24 cellular contexts compared by ENCODE assay signal in the genomic region with DNA sequence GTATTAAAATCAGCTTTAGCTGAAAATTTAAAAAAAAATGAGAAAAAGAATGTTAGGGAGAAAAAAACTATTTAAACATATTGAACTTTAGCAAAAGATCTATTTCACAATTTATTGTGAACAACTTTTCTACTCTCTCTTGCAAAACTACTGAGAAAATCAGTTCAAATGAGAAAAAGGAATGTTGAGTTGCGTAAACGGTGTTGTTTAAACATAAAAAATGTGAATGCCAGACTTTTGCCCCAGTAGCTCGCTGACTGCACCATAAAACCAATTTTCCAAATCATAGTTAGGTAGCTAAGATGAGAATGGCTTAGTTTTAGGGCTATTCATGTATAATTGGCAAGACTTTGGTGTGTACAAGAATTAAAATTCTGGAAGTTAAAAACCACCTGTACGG. TPM values are rescaled to one million over a fixed set of nuclear protein-coding genes. Genes with fewer than 3 reads are reported as not detected.
DNase-seq lines count a peak whose midpoint lies in the region; ATAC-seq and TF ChIP-seq lines count a peak whose summit lies in the region.
"Had no signal": no experiment of that assay in that cellular context is flagged by ENCODE, and none has a peak within 500 bp of the region (broad histone marks: within the 10 kb centered on the region; RNA-seq: fewer than 3 reads in every experiment).

No MANE protein-coding gene starts in this region.

- H3K4me2 ChIP-seq in mammary epithelial cell (ENCODE audit: insufficient read depth, low read depth, low read length), result no peak overlapping the region
- H3K4me2 ChIP-seq: GM23338 had no signal

- H2AFZ ChIP-seq in mammary epithelial cell (ENCODE audit: low read depth, low read length), result no peak overlapping the region
- H2AFZ ChIP-seq: GM23338 had no signal

- H3K36me3 Mint-ChIP-seq in MCF 10A (ENCODE audit: insufficient read depth, unreplicated experiment) (no peaks in the 10 kb centered on the region), endothelial cell (ENCODE audit: low read depth, unreplicated experiment) (no peaks in the 10 kb centered on the region)
- H3K36me3 Mint-ChIP-seq: IgD-negative memory B cell, naive B cell had no signal

- ATAC-seq in lower lobe of right lung, result peak in 1 of 2 donors; percentile 39
- ATAC-seq in upper lobe of right lung, result no peak
- ATAC-seq: activated T-cell treated with anti-CD3 and anti-CD28 coated beads, Interleukin-2, amount 50 U/mL, for 4 hours; gastroesophageal sphincter; GM23338 had no signal

- H3K27ac Mint-ChIP-seq in MCF 10A (ENCODE audit: low read depth, unreplicated experiment) (no peak overlapping the region), endothelial cell (ENCODE audit: unreplicated experiment) (no peak overlapping the region)
- H3K27ac Mint-ChIP-seq: GM23338, IgD-negative memory B cell had no signal

- H3K27me3 Mint-ChIP-seq in MCF 10A (ENCODE audit: insufficient read depth, unreplicated experiment) (no peaks in the 10 kb centered on the region), endothelial cell (ENCODE audit: unreplicated experiment) (no peaks in the 10 kb centered on the region)

- no peak overlapping the region for H3K27ac ChIP-seq in mammary epithelial cell (ENCODE audit: insufficient read depth, low read depth, low read length)
- peak overlapping the region; percentile 51 for H3K27ac ChIP-seq in lower lobe of right lung
- peak overlapping the region; percentile 12 for H3K27ac ChIP-seq in upper lobe of right lung
- H3K27ac ChIP-seq: cardiac muscle cell, gastroesophageal sphincter, HL-60, stomach had no signal

- no peak overlapping the region for H3K9ac ChIP-seq in mammary epithelial cell (ENCODE audit: insufficient read depth, low read length)

- H3K4me3 ChIP-seq in mammary epithelial cell (replicated peaks in 1 of 3; ENCODE audit: insufficient read depth in 1 of 3, low read depth in 2 of 3, low read length in 3 of 3) (no peak overlapping the region), lower lobe of right lung (peak overlapping the region; percentile 25), upper lobe of right lung (peak overlapping the region; percentile 10)
- H3K4me3 ChIP-seq: cardiac muscle cell, gastroesophageal sphincter, GM23338, stomach had no signal

- peaks cover 33% of the 10 kb centered on the region for H3K4me1 ChIP-seq in mammary epithelial cell (ENCODE audit: insufficient read depth, low read length)
- peaks cover 16% of the 10 kb centered on the region for H3K4me1 ChIP-seq in lower lobe of right lung
- H3K4me1 ChIP-seq in upper lobe of right lung, result peaks cover 26% of the 10 kb centered on the region
- H3K4me1 ChIP-seq: gastroesophageal sphincter had no signal

- H3K36me3 ChIP-seq in mammary epithelial cell (ENCODE audit: insufficient read depth, low read length) (no peaks in the 10 kb centered on the region), lower lobe of right lung (no peaks in the 10 kb centered on the region), upper lobe of right lung (no peaks in the 10 kb centered on the region)
- H3K36me3 ChIP-seq: cardiac muscle cell, gastroesophageal sphincter, stomach had no signal

- H3K4me3 Mint-ChIP-seq in MCF 10A (ENCODE audit: unreplicated experiment) (no peak overlapping the region), endothelial cell (ENCODE audit: unreplicated experiment) (no peak overlapping the region)
- H3K4me3 Mint-ChIP-seq: activated T-cell treated with anti-CD3 and anti-CD28 coated beads, Interleukin-2, amount 50 U/mL, for 4 hours; GM23338; IgD-negative memory B cell; naive B cell had no signal

- H3K4me1 Mint-ChIP-seq in MCF 10A (ENCODE audit: insufficient read depth, unreplicated experiment), result peaks cover 31% of the 10 kb centered on the region
- peaks cover 19% of the 10 kb centered on the region for H3K4me1 Mint-ChIP-seq in endothelial cell (ENCODE audit: unreplicated experiment)

- CTCF ChIA-PET in MCF 10A (lab: Yijun Ruan, JAX), result interaction anchor here (0.7 to 1.7 kb wide), 3 partner anchors 30 to 1298 kb away, joined by 4 to 5 read pairs (median 4); no protein-coding TSS in a partner anchor
- CTCF ChIA-PET in mammary epithelial cell (lab: Charles Lee; ENCODE audit: low non-redundant PET), result no interaction called here

- POLR2A ChIA-PET in MCF 10A (lab: Yijun Ruan, JAX), result interaction anchor here (0.5 to 2.2 kb wide), 9 partner anchors 12 to 967 kb away, joined by 3 to 10 read pairs (median 3); no protein-coding TSS in a partner anchor

- H3K9me3 Mint-ChIP-seq in MCF 10A (ENCODE audit: unreplicated experiment) (no peaks in the 10 kb centered on the region), endothelial cell (ENCODE audit: unreplicated experiment) (no peaks in the 10 kb centered on the region)
- H3K9me3 Mint-ChIP-seq: GM23338 had no signal

- H3K27me3 ChIP-seq in mammary epithelial cell (ENCODE audit: insufficient read depth, low read length) (no peaks in the 10 kb centered on the region), lower lobe of right lung (ENCODE audit: low read depth) (no peaks in the 10 kb centered on the region), upper lobe of right lung (no peaks in the 10 kb centered on the region)
- H3K27me3 ChIP-seq: cardiac muscle cell, stomach had no signal

- in situ Hi-C loops in mammary epithelial cell (cut with MboI; ENCODE audit: low sequenced_read_pairs in 2 of 2), result no loop called here

- BruUV-seq in MCF 10A (replicated peaks; lab: Mats Ljungman, UMichigan) (no TSS peak), mammary epithelial cell (replicated peaks; lab: Mats Ljungman, UMichigan) (no TSS peak)

- 100% methylated on average over 4 of the region's 4 CpGs for WGBS in mammary epithelial cell (ENCODE audit: low coverage, missing lambda C conversion rate)

- TF ChIP-seq CTCF in MCF 10A (IDR thresholded peaks at IDR 0.05; ENCODE audit: unreplicated experiment), result no peak
- no peak for TF ChIP-seq CTCF in mammary epithelial cell (conservative IDR thresholded peaks at IDR 0.05 in 1 of 2, IDR thresholded peaks at IDR 0.05 in 1 of 2; ENCODE audit: extremely low read depth in 1 of 2, insufficient read depth in 1 of 2, low read depth in 1 of 2, low read length in 2 of 2)
- no peak for TF ChIP-seq CTCF in lower lobe of right lung (IDR thresholded peaks at IDR 0.05)
- TF ChIP-seq CTCF in upper lobe of right lung (IDR thresholded peaks at IDR 0.05), result no peak
- no peak for TF ChIP-seq CTCF in endothelial cell (IDR thresholded peaks at IDR 0.05; ENCODE audit: unreplicated experiment)

- intact Hi-C loops in MCF 10A (cut with micrococcal nuclease) (no loop called here), mammary epithelial cell (cut with micrococcal nuclease) (no loop called here), lower lobe of right lung (cut with DNase I) (no loop called here), upper lobe of right lung (cut with DNase I) (no loop called here)

- no peaks in the 10 kb centered on the region for H4K20me1 ChIP-seq in mammary epithelial cell (ENCODE audit: insufficient read depth, low read length)

- DNase-seq in MCF 10A (ENCODE audit: unreplicated experiment) (peak; percentile 61), mammary epithelial cell (no peak), fibroblast of gingiva (ENCODE audit: low read depth) (peak; percentile 84), lower lobe of right lung (no peak), upper lobe of right lung (no peak), activated T-cell treated with anti-CD3 and anti-CD28 coated beads for 4 hours (no peak), endothelial cell (ENCODE audit: low spot score) (no peak), SW480 (ENCODE audit: low spot score) (no peak)
- DNase-seq: 8988T; activated CD4-positive, CD25-positive, alpha-beta regulatory T cell treated with anti-CD3 and anti-CD28 coated beads, Interleukin-2, amount 50 U/mL, for 72 hours; activated CD8-positive, alpha-beta memory T cell treated with anti-CD3 and anti-CD28 coated beads for 24 hours; activated naive CD4-positive, alpha-beta T cell treated with Interleukin-2 at 50 U/mL for 16 hours; activated T-cell treated with anti-CD3 and anti-CD28 coated beads, Interleukin-2, amount 50 U/mL, for 4 hours; amygdala; dermis blood vessel endothelial cell; DND-41; naive B cell; Right ventricle myocardium superior; stomach had no signal

- dilution Hi-C loops in mammary epithelial cell (cut with HindIII; ENCODE audit: low sequenced_read_pairs), result loop anchor here (5.0 kb wide), 1 partner anchor 97 kb away; no protein-coding TSS in a partner anchor

- H3K79me2 ChIP-seq in mammary epithelial cell (ENCODE audit: insufficient read depth, low read length), result no peaks in the 10 kb centered on the region

- no peaks in the 10 kb centered on the region for H3K9me3 ChIP-seq in mammary epithelial cell (replicated peaks; ENCODE audit: insufficient read depth, low read length)
- peaks cover 4% of the 10 kb centered on the region for H3K9me3 ChIP-seq in lower lobe of right lung
- peaks cover 5% of the 10 kb centered on the region for H3K9me3 ChIP-seq in upper lobe of right lung

RNA-seq across cellular contexts. Expression of a gene that starts 13.4 kb away (rescaled TPM):
- 173 and 222 TPM in 2 replicates for total RNA-seq in MCF 10A (2022)
- 100 to 1,000 TPM; 126 to 177 TPM for total RNA-seq in mammary epithelial cell
- 166 TPM for polyA plus RNA-seq in mammary epithelial cell
- 115 TPM for polyA minus RNA-seq in mammary epithelial cell
- 95.4 TPM for total RNA-seq in lower lobe of right lung
- 98.0 TPM for total RNA-seq in upper lobe of right lung
- total RNA-seq in endothelial cell (ENCODE audit: unreplicated experiment), result 116 TPM

Comparison
In these comparisons a context has a peak if more than half of its experiments do, and no peak if none do; other contexts are left out.
1. DNase-seq: peak in MCF 10A (single experiment) and fibroblast of gingiva (single experiment); none in mammary epithelial cell (single experiment), lower lobe of right lung (single experiment), upper lobe of right lung (single experiment), activated T-cell treated with anti-CD3 and anti-CD28 coated beads for 4 hours (single experiment), endothelial cell (single experiment) and SW480 (single experiment).
2. H3K4me3 ChIP-seq: peak in lower lobe of right lung (single experiment) and upper lobe of right lung (single experiment); none in mammary epithelial cell (0 of 3).